Comparison of ENCODE assay signal across 10 cellular contexts in the genomic region with DNA sequence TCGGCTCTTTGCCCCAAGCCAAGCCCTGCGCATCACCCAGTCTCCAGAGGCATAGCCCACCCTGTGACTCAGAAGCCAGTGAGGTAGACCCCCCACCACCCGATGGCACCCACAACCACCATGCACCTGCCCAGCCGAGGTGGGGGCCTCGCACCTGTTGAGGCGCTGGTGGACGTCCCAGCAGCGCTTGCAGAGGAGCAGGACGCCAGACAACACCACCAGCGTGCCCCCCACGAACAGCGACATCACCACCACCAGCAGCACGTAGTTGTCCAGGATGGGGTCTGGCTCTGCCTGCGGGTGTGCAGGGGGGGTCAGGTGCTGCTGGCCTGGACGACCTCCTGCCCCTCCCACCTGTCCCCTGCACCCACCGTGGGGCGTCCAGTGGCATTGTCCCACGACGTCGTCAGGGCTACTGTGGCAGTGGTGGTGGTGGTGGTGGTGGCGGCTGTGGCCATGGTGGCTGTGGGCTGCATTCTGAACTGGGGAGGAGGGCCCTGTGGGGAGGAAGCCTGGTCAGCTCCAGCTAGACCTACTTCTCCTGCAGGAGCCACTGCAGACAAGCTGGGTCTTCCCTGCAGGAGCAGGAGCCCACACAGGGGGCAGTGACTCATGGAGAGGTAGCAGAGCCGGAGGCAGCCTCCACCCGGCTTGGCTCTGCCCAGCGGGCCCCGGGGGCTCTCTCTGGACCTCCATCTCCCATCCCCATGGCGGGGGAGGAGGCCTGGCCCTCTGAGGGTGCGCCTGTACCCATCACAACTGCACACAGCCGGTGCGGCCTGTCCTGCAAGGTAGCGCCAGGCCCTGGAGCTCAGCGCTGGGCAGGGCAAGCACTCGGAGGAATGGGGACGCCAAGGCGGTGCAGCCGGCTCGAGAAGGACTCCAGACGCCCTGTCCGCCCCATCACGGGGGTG. TPM values are rescaled to one million over a fixed set of nuclear protein-coding genes. Genes with fewer than 3 reads are reported as not detected.
DNase-seq lines count a peak whose midpoint lies in the region; ATAC-seq and TF ChIP-seq lines count a peak whose summit lies in the region.
"Had no signal": no experiment of that assay in that cellular context is flagged by ENCODE, and none has a peak within 500 bp of the region (broad histone marks: within the 10 kb centered on the region; RNA-seq: fewer than 3 reads in every experiment).

No MANE protein-coding gene starts in this region.

- DNase-seq in EH (ENCODE audit: low read depth) (peak; percentile 65), RPMI7951 (ENCODE audit: low read depth) (peak; percentile 54), neural crest cell (ENCODE audit: low read depth, low spot score) (no peak), UCSD-AML1 (lab: John Stamatoyannopoulos, UW; ENCODE audit: unreplicated experiment) (no peak), COLO829 (ENCODE audit: low spot score) (no peak), heart right ventricle (no peak)
- no peak for DNase-seq in effector memory CD8-positive, alpha-beta T cell
- no peak for DNase-seq in activated CD4-positive, CD25-positive, alpha-beta regulatory T cell (lab: John Stamatoyannopoulos, UW)
- DNase-seq: NCI-H2029 treated with DMSO at 0.1 percent for 48 hours; stimulated activated CD4-positive, alpha-beta T cell treated with anti-CD3 and anti-CD28 coated beads, Interleukin-4, amount 100 ng/mL, for 24 hours had no signal

- no peak for TF ChIP-seq CTCF in neural crest cell (conservative IDR thresholded peaks at IDR 0.05)
- no peak for TF ChIP-seq CTCF in heart right ventricle (IDR thresholded peaks at IDR 0.05)

- H3K9me3 Mint-ChIP-seq in effector memory CD8-positive, alpha-beta T cell: no peaks in the 10 kb centered on the region
- H3K9me3 Mint-ChIP-seq in neural crest cell: no peaks in the 10 kb centered on the region

- H3K4me1 Mint-ChIP-seq in effector memory CD8-positive, alpha-beta T cell (ENCODE audit: low read depth in 2 of 2): peaks cover 8 to 13% of the 10 kb centered on the region in 2 donors
- H3K4me1 Mint-ChIP-seq in neural crest cell: peaks cover 15% of the 10 kb centered on the region

- no peaks in the 10 kb centered on the region for H3K9me3 ChIP-seq in heart right ventricle

- H3K36me3 Mint-ChIP-seq in effector memory CD8-positive, alpha-beta T cell (ENCODE audit: insufficient read depth): peaks cover 13% of the 10 kb centered on the region
- H3K36me3 Mint-ChIP-seq in neural crest cell (ENCODE audit: low read depth): no peaks in the 10 kb centered on the region

- peaks cover 10 to 11% of the 10 kb centered on the region in 2 donors for H3K27me3 Mint-ChIP-seq in effector memory CD8-positive, alpha-beta T cell
- no peaks in the 10 kb centered on the region for H3K27me3 Mint-ChIP-seq in neural crest cell (ENCODE audit: low read depth)

- H3K4me1 ChIP-seq in heart right ventricle: peaks cover 19 to 54% (median 38%) of the 10 kb centered on the region in 9 donors

- H3K4me3 Mint-ChIP-seq in effector memory CD8-positive, alpha-beta T cell: peak overlapping the region; percentile 57 to 60
- peak overlapping the region; percentile 38 for H3K4me3 Mint-ChIP-seq in neural crest cell

- peaks cover 0 to 6% (median 0%) of the 10 kb centered on the region in 9 donors for H3K36me3 ChIP-seq in heart right ventricle

- intact Hi-C loops in heart right ventricle (cut with DNase I): loop anchor here in 1 of 10 donors (10.0 kb wide), 1 partner anchor 311 kb away; a partner anchor contains a TSS

- no peak for ATAC-seq in effector memory CD8-positive, alpha-beta T cell (replicated peaks)
- no peak for ATAC-seq in heart right ventricle

- WGBS in heart right ventricle, 2 donors: 86 to 88% methylated on average over 39 of the region's 39 CpGs

- H3K27ac ChIP-seq in heart right ventricle: no peak overlapping the region

- H3K27me3 ChIP-seq in heart right ventricle: peaks cover 0 to 24% (median 0%) of the 10 kb centered on the region in 7 donors

- H3K27ac Mint-ChIP-seq in effector memory CD8-positive, alpha-beta T cell: no peak overlapping the region
- H3K27ac Mint-ChIP-seq in neural crest cell (ENCODE audit: unreplicated experiment): no peak overlapping the region

- no peak overlapping the region for H3K4me3 ChIP-seq in heart right ventricle

RNA-seq across cellular contexts. Expression of a gene that starts 1.9 kb away (rescaled TPM):
- total RNA-seq in RPMI7951 (2014; rRNA removed; shearing (Covaris generic)): 0.48 and 0.88 TPM in 2 replicates
- 26.2 and 27.1 TPM in 2 replicates for total RNA-seq in neural crest cell
- 1 to 10 TPM in 9 of 10 donors, under 1 TPM in 1; 0.96 to 2.2 (median 1.4) TPM for total RNA-seq in heart right ventricle
- polyA plus RNA-seq in heart right ventricle: 1 to 10 TPM in 1 of 2 donors, under 1 TPM in 1; 0.73 to 1.3 TPM

RNA-seq across cellular contexts. Expression of a gene that starts 5.7 kb away (rescaled TPM):
- 41.8 and 78.0 TPM in 2 replicates for total RNA-seq in RPMI7951 (2014; rRNA removed; shearing (Covaris generic))
- total RNA-seq in neural crest cell (140 and 141 TPM in 2 replicates), heart right ventricle (100 to 1,000 TPM; 491 to 770 (median 553) TPM)
- 1,000 to 10,000 TPM in 1 of 2 donors, 100 to 1,000 TPM in 1; 821 to 2,879 TPM for polyA plus RNA-seq in heart right ventricle

RNA-seq across cellular contexts. Expression of a gene that starts 12.5 kb away (rescaled TPM):
- 3.2 and 4.1 TPM in 2 replicates for total RNA-seq in RPMI7951 (2014; rRNA removed; shearing (Covaris generic))
- total RNA-seq in neural crest cell: 177 and 187 TPM in 2 replicates
- 100 to 1,000 TPM in 2 of 10 donors, 10 to 100 TPM in 8; 45.9 to 236 (median 68.5) TPM for total RNA-seq in heart right ventricle
- polyA plus RNA-seq in heart right ventricle: 10 to 100 TPM; 22.7 to 48.6 TPM

RNA-seq across cellular contexts. Expression of a gene that starts 30.3 kb away (rescaled TPM):
- total RNA-seq in RPMI7951 (2014; rRNA removed; shearing (Covaris generic)): 19.8 and 34.9 TPM in 2 replicates
- total RNA-seq in neural crest cell: 55.8 and 60.2 TPM in 2 replicates
- total RNA-seq in heart right ventricle: 10 to 100 TPM; 43.7 to 71.6 (median 46.6) TPM
- 10 to 100 TPM; 41.1 to 70.4 TPM for polyA plus RNA-seq in heart right ventricle

RNA-seq across cellular contexts. Expression of a gene that starts 33.2 kb away (rescaled TPM):
- 44.2 and 66.8 TPM in 2 replicates for total RNA-seq in RPMI7951 (2014; rRNA removed; shearing (Covaris generic))
- 414 and 421 TPM in 2 replicates for total RNA-seq in neural crest cell
- total RNA-seq in heart right ventricle: 100 to 1,000 TPM; 227 to 356 (median 280) TPM
- polyA plus RNA-seq in heart right ventricle: 100 to 1,000 TPM; 180 to 344 TPM

Comparison
In these comparisons a context has a peak if more than half of its experiments do, and no peak if none do; other contexts are left out.
1. DNase-seq: peak in EH (single experiment) and RPMI7951 (single experiment); none in effector memory CD8-positive, alpha-beta T cell (0 of 3), neural crest cell (single experiment), UCSD-AML1 (single experiment), activated CD4-positive, CD25-positive, alpha-beta regulatory T cell (0 of 4), COLO829 (single experiment) and heart right ventricle (0 of 2).